24 cellular contexts compared by ENCODE assay signal in genomic region chr12:58342736-58343135, GRCh38.
DNase-seq lines count a peak whose midpoint lies in the region; ATAC-seq and TF ChIP-seq lines count a peak whose summit lies in the region.
"Had no signal": no experiment of that assay in that cellular context is flagged by ENCODE, and none has a peak within 500 bp of the region (broad histone marks: within the 10 kb centered on the region; RNA-seq: fewer than 3 reads in every experiment).

No MANE protein-coding gene starts in this region.

- H3K9me3 ChIP-seq in subcutaneous abdominal adipose tissue (ENCODE audit: control insufficient read depth in 5 of 5, low read length in 5 of 5) (no peaks in the 10 kb centered on the region), vagina (no peaks in the 10 kb centered on the region)
- H3K9me3 ChIP-seq: adrenal gland, thoracic aorta had no signal

- H3K4me3 ChIP-seq in fibroblast of mammary gland (ENCODE audit: control insufficient read depth, low read depth, low read length), result no peak overlapping the region
- H3K4me3 ChIP-seq in subcutaneous abdominal adipose tissue (ENCODE audit: low read depth in 1 of 5, low read length in 5 of 5), result no peak overlapping the region
- H3K4me3 ChIP-seq in vagina, result no peak overlapping the region
- H3K4me3 ChIP-seq: adrenal gland, thoracic aorta had no signal

- H3K27me3 ChIP-seq in subcutaneous abdominal adipose tissue (ENCODE audit: control insufficient read depth in 5 of 5, insufficient read depth in 4 of 5, low read length in 5 of 5), result no peaks in the 10 kb centered on the region
- no peaks in the 10 kb centered on the region for H3K27me3 ChIP-seq in vagina

- H3K4me1 ChIP-seq in subcutaneous abdominal adipose tissue (ENCODE audit: control insufficient read depth in 5 of 5, insufficient read depth in 5 of 5, low read length in 5 of 5), result peaks cover 0 to 16% (median 8%) of the 10 kb centered on the region in 5 donors
- no peaks in the 10 kb centered on the region for H3K4me1 ChIP-seq in vagina
- H3K4me1 ChIP-seq: adrenal gland had no signal

- H3K27ac ChIP-seq in subcutaneous abdominal adipose tissue (ENCODE audit: low read depth, low read length) (peak overlapping the region; percentile 2), vagina (no peak overlapping the region)
- H3K27ac ChIP-seq: adrenal gland, thoracic aorta had no signal

- H3K9ac ChIP-seq in subcutaneous abdominal adipose tissue (ENCODE audit: low read length in 5 of 5), result no peak overlapping the region

- no peaks in the 10 kb centered on the region for H3K36me3 ChIP-seq in subcutaneous abdominal adipose tissue (ENCODE audit: control insufficient read depth in 5 of 5, insufficient read depth in 5 of 5, low read length in 5 of 5)
- H3K36me3 ChIP-seq in vagina, result no peaks in the 10 kb centered on the region
- H3K36me3 ChIP-seq: adrenal gland, thoracic aorta had no signal

- TF ChIP-seq CTCF in fibroblast of mammary gland (conservative IDR thresholded peaks at IDR 0.05; ENCODE audit: control insufficient read depth, insufficient read depth, low read depth, low read length) (no peak), vagina (IDR thresholded peaks at IDR 0.05) (no peak)

- ATAC-seq in GM18907 (IDR thresholded peaks at IDR 0.05; ENCODE audit: unreplicated experiment), result peak; percentile 59
- ATAC-seq in HG03565 (IDR thresholded peaks at IDR 0.05; ENCODE audit: unreplicated experiment), result no peak
- ATAC-seq in HG02973 (IDR thresholded peaks at IDR 0.05; ENCODE audit: unreplicated experiment), result no peak
- ATAC-seq: PC-3; stimulated activated naive CD8-positive, alpha-beta T cell treated with anti-CD3 and anti-CD28 coated beads, Interleukin-15, Interleukin-2, amounts not matched to agents 100 U/mL and 50 U/mL, for 24 hours; T-helper 17 cell had no signal

- intact Hi-C loops in vagina (cut with DNase I), result loop anchor here (10.0 kb wide), 1 partner anchor 812 kb away; no protein-coding TSS in a partner anchor

- no peak for TF ChIP-seq POLR2A in vagina (IDR thresholded peaks at IDR 0.05)

- DNase-seq in RPMI7951 (ENCODE audit: low read depth), result peak; percentile 70
- peak; percentile 56 for DNase-seq in fibroblast of mammary gland (ENCODE audit: low read depth)
- no peak for DNase-seq in vagina (ENCODE audit: extremely low spot score in 2 of 2)
- DNase-seq: activated CD4-positive, alpha-beta T cell treated with anti-CD3 and anti-CD28 coated beads, Interleukin-2, amount 50 U/mL, for 48 hours; activated CD4-positive, CD25-positive, alpha-beta regulatory T cell treated with anti-CD3 and anti-CD28 coated beads, Interleukin-2, amount 50 U/mL, for 72 hours; activated CD8-positive, alpha-beta memory T cell treated with anti-CD3 and anti-CD28 coated beads, Interleukin-2, amount 50 U/mL, for 4 hours; activated naive CD4-positive, alpha-beta T cell treated with anti-CD3 and anti-CD28 coated beads for 36 hours; adrenal gland; hypothalamus; mesendoderm; NCI-H1436; NCI-H2081; NCI-H526; NK-92 treated with Interleukin-12 subunit alpha and Interleukin-12 subunit beta, amount 100 ng/mL, for 24 hours; PC-3; right cardiac atrium; stimulated activated CD4-positive, alpha-beta T cell treated with anti-CD3 and anti-CD28 coated beads, Interleukin-2, amount 100 ng/mL, for 24 hours; stimulated activated naive CD8-positive, alpha-beta T cell treated with anti-CD3 and anti-CD28 coated beads, Interleukin-15, Interleukin-2, amounts not matched to agents 100 U/mL and 50 U/mL, for 24 hours; T-helper 17 cell had no signal

Comparison
In these comparisons a context has a peak if more than half of its experiments do, and no peak if none do; other contexts are left out.
1. DNase-seq: peak in RPMI7951 (single experiment) and fibroblast of mammary gland (single experiment); none in vagina (0 of 2).